In genomic region chr3:56347219-56347871, GRCh38 we compare ENCODE assay signal across 8 cellular contexts.
DNase-seq lines count a peak whose midpoint lies in the region; ATAC-seq, FAIRE-seq and TF ChIP-seq lines count a peak whose summit lies in the region.

No MANE protein-coding gene starts in this region.

- WGBS in H1 (ENCODE audit: extremely low coverage in 1 of 2, insufficient coverage in 1 of 2, insufficient read length in 1 of 2, insufficient replicate concordance in 2 of 2, low coverage in 1 of 2, low lambda C conversion rate in 2 of 2, missing lambda C conversion rate in 1 of 2), 2 experiments, result 63% methylated on average over 5 of the region's 5 CpGs; no CpG with 5 or more reads in 1 of the 2 experiments

- H2BK20ac ChIP-seq in H1 (ENCODE audit: low read length), result no peak overlapping the region

- H2BK120ac ChIP-seq in H1 (replicated peaks; ENCODE audit: low read depth, low read length), result no peak overlapping the region

- H3K9me3 Mint-ChIP-seq in activated T-helper 1 cell treated with anti-CD3 and anti-CD28 coated beads, Interleukin-12 subunit alpha, Interleukin-12 subunit beta, Interleukin-2, Interleukin-4 antibody, amounts not matched to agents 30 ng/mL and 10 ng/mL and 1 ng/mL, durations not matched to agents 14 hours and 24 hours and 36 hours, result no peaks in the 10 kb centered on the region

- H2BK15ac ChIP-seq in H1 (ENCODE audit: low read length), result no peak overlapping the region

- no peak for ATAC-seq in Right ventricle myocardium superior (ENCODE audit: poor library complexity)
- no peak for ATAC-seq in HG02938 (IDR thresholded peaks at IDR 0.05; ENCODE audit: unreplicated experiment)
- ATAC-seq in GM18517 (IDR thresholded peaks at IDR 0.05; ENCODE audit: unreplicated experiment), result no peak

- H3K27me3 ChIP-seq in left ventricle myocardium inferior (ENCODE audit: low read depth), result peaks cover 5% of the 10 kb centered on the region
- H3K27me3 ChIP-seq in H1 (replicated peaks in 1 of 4; ENCODE audit: control insufficient read depth in 3 of 4, extremely low read depth in 1 of 4, insufficient read depth in 3 of 4, low read length in 3 of 4), result no peaks in the 10 kb centered on the region

- H4K20me1 ChIP-seq in H1 (replicated peaks in 1 of 2; ENCODE audit: control insufficient read depth in 1 of 2, insufficient read depth in 2 of 2, low read length in 2 of 2), result no peaks in the 10 kb centered on the region

- peaks cover 3% of the 10 kb centered on the region for H3K79me1 ChIP-seq in H1 (ENCODE audit: low read depth, low read length)

- no peak overlapping the region for H2BK5ac ChIP-seq in H1 (ENCODE audit: low read depth, low read length)

- CTCF ChIA-PET in H1 (lab: Charles Lee; ENCODE audit: partially characterized antibody), result interaction anchor here (0.5 to 4.3 kb wide), 55 partner anchors 9 to 779 kb away, joined by 3 to 86 read pairs (median 4); partner anchors contain the start of gene ARHGEF3

- TF ChIP-seq POLR2A in H1 (IDR thresholded peaks at IDR 0.05; ENCODE audit: control extremely low read depth in 1 of 2, low read depth in 2 of 2, low read length in 2 of 2), result no peak

- H3K9me3 ChIP-seq in left ventricle myocardium inferior (replicated peaks) (no peaks in the 10 kb centered on the region), H1 (ENCODE audit: insufficient read depth in 2 of 2, low read depth in 1 of 2, low read length in 1 of 2) (no peaks in the 10 kb centered on the region)

- no peak overlapping the region for H3K4me3 ChIP-seq in left ventricle myocardium inferior
- no peak overlapping the region for H3K4me3 ChIP-seq in H1 (ENCODE audit: extremely low read depth in 1 of 4, insufficient read depth in 2 of 4, low read depth in 3 of 4, low read length in 4 of 4)

- H3K4me3 Mint-ChIP-seq in activated T-helper 1 cell treated with anti-CD3 and anti-CD28 coated beads, Interleukin-12 subunit alpha, Interleukin-12 subunit beta, Interleukin-2, Interleukin-4 antibody, amounts not matched to agents 30 ng/mL and 10 ng/mL and 1 ng/mL, durations not matched to agents 14 hours and 24 hours and 36 hours, result no peak overlapping the region

- no peak overlapping the region for H3K27ac Mint-ChIP-seq in activated T-helper 1 cell treated with anti-CD3 and anti-CD28 coated beads, Interleukin-12 subunit alpha, Interleukin-12 subunit beta, Interleukin-2, Interleukin-4 antibody, amounts not matched to agents 30 ng/mL and 10 ng/mL and 1 ng/mL, durations not matched to agents 14 hours and 24 hours and 36 hours

- no peaks in the 10 kb centered on the region for H3K4me1 Mint-ChIP-seq in activated T-helper 1 cell treated with anti-CD3 and anti-CD28 coated beads, Interleukin-12 subunit alpha, Interleukin-12 subunit beta, Interleukin-2, Interleukin-4 antibody, amounts not matched to agents 30 ng/mL and 10 ng/mL and 1 ng/mL, durations not matched to agents 14 hours and 24 hours and 36 hours (ENCODE audit: low read depth)

- no peak overlapping the region for H3K56ac ChIP-seq in H1 (replicated peaks; ENCODE audit: insufficient read length, low read depth, low read length)

- no peaks in the 10 kb centered on the region; the same call in 1 of the 2 replicates for H3K23me2 ChIP-seq in H1 (ENCODE audit: low read depth, low read length)

- H3K9ac ChIP-seq in H1 (replicated peaks in 1 of 4; ENCODE audit: extremely low read depth in 1 of 4, low read depth in 3 of 4, low read length in 3 of 4), result no peak overlapping the region

- H3K18ac ChIP-seq in H1 (ENCODE audit: extremely low read depth, low read length), result no peak overlapping the region

- no peak overlapping the region for H3K14ac ChIP-seq in H1 (ENCODE audit: insufficient read length)

- intact Hi-C loops in left ventricle myocardium inferior (cut with micrococcal nuclease), result no loop called here
- intact Hi-C loops in Right ventricle myocardium superior (cut with DNase I), result no loop called here
- intact Hi-C loops in activated T-helper 1 cell treated with anti-CD3 and anti-CD28 coated beads, Interleukin-12 subunit alpha, Interleukin-12 subunit beta, Interleukin-2, Interleukin-4 antibody, amounts not matched to agents 30 ng/mL and 10 ng/mL and 1 ng/mL, durations not matched to agents 14 hours and 24 hours and 36 hours (cut with micrococcal nuclease), result no loop called here

- no peak overlapping the region for H2AK5ac ChIP-seq in H1 (ENCODE audit: low read depth, low read length)

- H4K5ac ChIP-seq in H1 (ENCODE audit: insufficient read length, low read depth, low read length), result no peak overlapping the region

- no peak overlapping the region for H2BK12ac ChIP-seq in H1 (ENCODE audit: low read depth, low read length)

- no peak overlapping the region for H3K4ac ChIP-seq in H1 (replicated peaks; ENCODE audit: insufficient read length, low read depth, low read length)

- peaks cover 3% of the 10 kb centered on the region for H3K27me3 Mint-ChIP-seq in activated T-helper 1 cell treated with anti-CD3 and anti-CD28 coated beads, Interleukin-12 subunit alpha, Interleukin-12 subunit beta, Interleukin-2, Interleukin-4 antibody, amounts not matched to agents 30 ng/mL and 10 ng/mL and 1 ng/mL, durations not matched to agents 14 hours and 24 hours and 36 hours (ENCODE audit: insufficient read depth)

- TF ChIP-seq CTCF in left ventricle myocardium inferior (IDR thresholded peaks at IDR 0.05; ENCODE audit: borderline replicate concordance) (peak; percentile 32), H1 (IDR thresholded peaks at IDR 0.05; ENCODE audit: control extremely low read depth in 1 of 3, insufficient read depth in 1 of 3, low read depth in 1 of 3, low read length in 3 of 3) (peak; percentile 90 to 97 (median 97))

- FAIRE-seq in H1 (lab: Jason Lieb, UNC), result peak; percentile 98

- no peak overlapping the region for H4K91ac ChIP-seq in H1 (replicated peaks; ENCODE audit: insufficient read length, low read length)

- H3K36me3 Mint-ChIP-seq in activated T-helper 1 cell treated with anti-CD3 and anti-CD28 coated beads, Interleukin-12 subunit alpha, Interleukin-12 subunit beta, Interleukin-2, Interleukin-4 antibody, amounts not matched to agents 30 ng/mL and 10 ng/mL and 1 ng/mL, durations not matched to agents 14 hours and 24 hours and 36 hours (ENCODE audit: low read depth), result no peaks in the 10 kb centered on the region

- H3K79me2 ChIP-seq in H1 (ENCODE audit: control insufficient read depth in 1 of 2, insufficient read depth in 2 of 2, low read length in 2 of 2), result no peaks in the 10 kb centered on the region

- no peak overlapping the region for H3K23ac ChIP-seq in H1 (ENCODE audit: insufficient read length)

- POLR2A ChIA-PET in H1 (lab: Charles Lee; ENCODE audit: partially characterized antibody), result no interaction called here

- TF ChIP-seq EP300 in H1 (IDR thresholded peaks at IDR 0.05; ENCODE audit: borderline replicate concordance in 1 of 2, low read depth in 2 of 2, low read length in 2 of 2), result no peak

- H4K8ac ChIP-seq in H1 (ENCODE audit: extremely low read depth, insufficient read depth, low read length), result no peak overlapping the region

- DNase-seq in left ventricle myocardium inferior (no peak), Right ventricle myocardium superior (no peak), NOMO-1 treated with DMSO at 0.1 percent for 48 hours (lab: John Stamatoyannopoulos, UW; ENCODE audit: unreplicated experiment) (peak; percentile 74), H1 (ENCODE audit: low read depth in 1 of 2, low spot score in 2 of 2) (peak; percentile 44 to 96)
- DNase-seq in stimulated activated CD4-positive, alpha-beta T cell treated with anti-CD3 and anti-CD28 coated beads, Interleukin-15, amount 100 ng/mL, for 24 hours, result peak; percentile 52
- DNase-seq in activated T-helper 1 cell treated with anti-CD3 and anti-CD28 coated beads, Interleukin-12 subunit alpha, Interleukin-12 subunit beta, Interleukin-2, Interleukin-4 antibody, amounts not matched to agents 30 ng/mL and 10 ng/mL and 1 ng/mL, durations not matched to agents 14 hours and 24 hours and 36 hours (ENCODE audit: low spot score), result no peak

- H3K4me2 ChIP-seq in H1 (ENCODE audit: insufficient read depth in 1 of 2, low read depth in 2 of 2, low read length in 2 of 2), result no peak overlapping the region

- 0 out of 2 replicates have a peak overlapping the region, but pooled peaks have one; percentile 85 for H2AFZ ChIP-seq in H1 (ENCODE audit: low read length)

- H3K36me3 ChIP-seq in left ventricle myocardium inferior, result no peaks in the 10 kb centered on the region
- H3K36me3 ChIP-seq in H1 (ENCODE audit: control insufficient read depth in 2 of 4, insufficient read depth in 4 of 4, low read length in 3 of 4), result no peaks in the 10 kb centered on the region

- H3K27ac ChIP-seq in left ventricle myocardium inferior (replicated peaks) (no peak overlapping the region), H1 (ENCODE audit: low read depth, low read length) (no peak overlapping the region)

- TF ChIP-seq RAD21 in H1 (IDR thresholded peaks at IDR 0.05 in 1 of 2, conservative IDR thresholded peaks at IDR 0.05 in 1 of 2; ENCODE audit: low read depth in 2 of 2, low read length in 2 of 2), result peak; percentile 88 to 91

- H3K4me1 ChIP-seq in left ventricle myocardium inferior (no peaks in the 10 kb centered on the region), H1 (replicated peaks in 1 of 4; ENCODE audit: control insufficient read depth in 3 of 4, insufficient read depth in 4 of 4, low read length in 3 of 4) (peaks cover 0 to 3% (median 1%) of the 10 kb centered on the region in 4 experiments; a peak in 3 of 7 replicates)

TF ChIP-seq in H1, 55 proteins besides CTCF, POLR2A, EP300 and RAD21:
- peak; percentile 63; the same call in 1 of the 2 replicates for TF ChIP-seq EGR1 (IDR thresholded peaks at IDR 0.05; ENCODE audit: borderline replicate concordance, low read depth, low read length)
- no peak for TF ChIP-seq FOSL1 (IDR thresholded peaks at IDR 0.05; ENCODE audit: insufficient read depth, low read depth, low read length)
- TF ChIP-seq YY1 (IDR thresholded peaks at IDR 0.05; ENCODE audit: low read depth, low read length), result 0 out of 2 replicates have a peak, but pooled peaks have one; percentile 32
TF ChIP-seq in H1: peak in this region for 2.

Comparison
In these comparisons a context has a peak if more than half of its experiments do, and no peak if none do; other contexts are left out.
1. DNase-seq: peak in NOMO-1 treated with DMSO at 0.1 percent for 48 hours (single experiment), H1 (2 of 2) and stimulated activated CD4-positive, alpha-beta T cell treated with anti-CD3 and anti-CD28 coated beads, Interleukin-15, amount 100 ng/mL, for 24 hours (single experiment); none in left ventricle myocardium inferior (single experiment), Right ventricle myocardium superior (single experiment) and activated T-helper 1 cell treated with anti-CD3 and anti-CD28 coated beads, Interleukin-12 subunit alpha, Interleukin-12 subunit beta, Interleukin-2, Interleukin-4 antibody, amounts not matched to agents 30 ng/mL and 10 ng/mL and 1 ng/mL, durations not matched to agents 14 hours and 24 hours and 36 hours (single experiment).